Comparison of ENCODE assay signal across 1 cellular context in the genomic region with DNA sequence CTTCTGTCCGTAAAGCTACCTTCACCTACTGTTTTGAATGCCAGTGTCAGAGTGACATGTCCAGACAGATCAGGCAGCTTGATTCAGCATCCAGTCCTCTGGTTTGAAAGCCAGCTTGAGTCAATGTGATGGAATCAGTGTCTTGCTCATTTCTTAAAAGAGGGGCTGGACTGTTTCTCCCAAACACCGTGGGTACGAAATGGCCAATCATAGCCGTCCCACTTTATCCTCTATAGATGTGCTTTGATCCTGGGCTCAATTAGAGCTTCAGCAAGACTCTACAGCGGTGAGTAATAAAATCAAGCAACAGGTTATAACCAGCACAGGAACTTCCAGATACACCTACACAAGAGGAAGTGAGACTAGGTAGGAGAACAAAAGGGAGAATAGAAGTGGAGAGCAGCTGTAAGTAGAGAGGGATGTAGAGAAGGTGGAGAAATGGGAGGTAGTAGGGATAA.
A peak's percentile ranks its signal among the peaks of the same experiment; 100 is the strongest.
TF ChIP-seq lines count a peak whose summit lies in the region.

No MANE protein-coding gene starts in this region.

TF ChIP-seq in GM12878, 131 proteins besides CTCF, POLR2A, EP300 and RAD21 (continues in another document):
- TF ChIP-seq MTA3 (IDR thresholded peaks at IDR 0.05; ENCODE audit: borderline replicate concordance, low read length) (0 out of 2 replicates have a peak, but pooled peaks have one; percentile 39), BCL11A (IDR thresholded peaks at IDR 0.05; ENCODE audit: low read depth, low read length) (peak; percentile 85), SUZ12 (IDR thresholded peaks at IDR 0.05; ENCODE audit: unreplicated experiment) (no peak), POLR2AphosphoS5 (IDR thresholded peaks at IDR 0.05; ENCODE audit: low read length) (no peak), RAD51 (IDR thresholded peaks at IDR 0.05) (no peak), SMAD5 (IDR thresholded peaks at IDR 0.05; ENCODE audit: low read depth) (no peak), BRCA1 (IDR thresholded peaks at IDR 0.05; ENCODE audit: low read depth, low read length) (no peak), USF2 (IDR thresholded peaks at IDR 0.05; ENCODE audit: borderline replicate concordance, low read depth, low read length) (no peak), DPF2 (IDR thresholded peaks at IDR 0.05) (peak; percentile 87), RB1 (IDR thresholded peaks at IDR 0.05; ENCODE audit: borderline replicate concordance) (no peak), RUNX3 (IDR thresholded peaks at IDR 0.05; ENCODE audit: low read length) (peak; percentile 52), CBX3 (IDR thresholded peaks at IDR 0.05; ENCODE audit: borderline replicate concordance, low read depth) (no peak), ELK1 (IDR thresholded peaks at IDR 0.05; ENCODE audit: low read depth, low read length) (0 out of 2 replicates have a peak, but pooled peaks have one; percentile 35), HSF1 (IDR thresholded peaks at IDR 0.05; ENCODE audit: low read depth, low read length) (no peak), SMC3 (IDR thresholded peaks at IDR 0.05; ENCODE audit: borderline replicate concordance, low read length) (peak; percentile 15; the same call in 1 of the 2 replicates), HCFC1 (IDR thresholded peaks at IDR 0.05; ENCODE audit: low read length) (no peak), NKRF (conservative IDR thresholded peaks at IDR 0.05) (no peak), BCL3 (IDR thresholded peaks at IDR 0.05; ENCODE audit: borderline replicate concordance, insufficient read depth, low read depth, low read length, poor library complexity, severe bottlenecking) (no peak), IKZF2 (IDR thresholded peaks at IDR 0.05) (peak; percentile 96 to 97), E4F1 (IDR thresholded peaks at IDR 0.05; ENCODE audit: borderline replicate concordance, partially characterized antibody) (no peak), BHLHE40 (IDR thresholded peaks at IDR 0.05; ENCODE audit: borderline replicate concordance in 1 of 2, low read depth in 2 of 2, low read length in 1 of 2) (no peak), NFYA (IDR thresholded peaks at IDR 0.05; ENCODE audit: borderline replicate concordance, low read depth, low read length) (no peak), CHD1 (IDR thresholded peaks at IDR 0.05; ENCODE audit: low read depth, low read length) (0 out of 2 replicates have a peak, but pooled peaks have one; percentile 51), CBFB (IDR thresholded peaks at IDR 0.05; ENCODE audit: low read depth) (no peak), KDM1A (IDR thresholded peaks at IDR 0.05; ENCODE audit: borderline replicate concordance) (no peak), SIX5 (IDR thresholded peaks at IDR 0.05; ENCODE audit: low read depth, low read length, severe bottlenecking) (no peak), FOS (IDR thresholded peaks at IDR 0.05; ENCODE audit: borderline replicate concordance, extremely low read depth, insufficient read length) (no peak), RFX5 (IDR thresholded peaks at IDR 0.05; ENCODE audit: low read depth, low read length) (no peak), STAT3 (IDR thresholded peaks at IDR 0.05; ENCODE audit: low read depth, low read length) (0 out of 2 replicates have a peak, but pooled peaks have one; percentile 29), RCOR1 (conservative IDR thresholded peaks at IDR 0.05; ENCODE audit: low read depth, low read length) (no peak), JUNB (IDR thresholded peaks at IDR 0.05) (no peak), CREM (IDR thresholded peaks at IDR 0.05; ENCODE audit: low read depth) (peak; percentile 67; the same call in 1 of the 2 replicates), IRF4 (IDR thresholded peaks at IDR 0.05; ENCODE audit: low read depth, low read length) (peak; percentile 68; the same call in 1 of the 2 replicates), MLLT1 (IDR thresholded peaks at IDR 0.05) (0 out of 2 replicates have a peak, but pooled peaks have one; percentile 42), YY1 (IDR thresholded peaks at IDR 0.05; ENCODE audit: low read depth, low read length) (no peak), PML (IDR thresholded peaks at IDR 0.05; ENCODE audit: low read length) (0 out of 2 replicates have a peak, but pooled peaks have one; percentile 50), HDGF (IDR thresholded peaks at IDR 0.05) (no peak; the same call in 1 of the 2 replicates), FOXM1 (IDR thresholded peaks at IDR 0.05; ENCODE audit: low read depth, low read length) (peak; percentile 70; the same call in 1 of the 2 replicates), ASH2L (IDR thresholded peaks at IDR 0.05; ENCODE audit: borderline replicate concordance, low read depth) (no peak)
- TF ChIP-seq, protein P1, sequence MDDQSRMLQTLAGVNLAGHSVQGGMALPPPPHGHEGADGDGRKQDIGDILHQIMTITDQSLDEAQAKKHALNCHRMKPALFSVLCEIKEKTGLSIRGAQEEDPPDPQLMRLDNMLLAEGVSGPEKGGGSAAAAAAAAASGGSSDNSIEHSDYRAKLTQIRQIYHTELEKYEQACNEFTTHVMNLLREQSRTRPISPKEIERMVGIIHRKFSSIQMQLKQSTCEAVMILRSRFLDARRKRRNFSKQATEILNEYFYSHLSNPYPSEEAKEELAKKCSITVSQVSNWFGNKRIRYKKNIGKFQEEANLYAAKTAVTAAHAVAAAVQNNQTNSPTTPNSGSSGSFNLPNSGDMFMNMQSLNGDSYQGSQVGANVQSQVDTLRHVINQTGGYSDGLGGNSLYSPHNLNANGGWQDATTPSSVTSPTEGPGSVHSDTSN (IDR thresholded peaks at IDR 0.05; ENCODE audit: insufficient replicate concordance, low read depth, low read length): no peak
- TF ChIP-seq, protein P2, sequence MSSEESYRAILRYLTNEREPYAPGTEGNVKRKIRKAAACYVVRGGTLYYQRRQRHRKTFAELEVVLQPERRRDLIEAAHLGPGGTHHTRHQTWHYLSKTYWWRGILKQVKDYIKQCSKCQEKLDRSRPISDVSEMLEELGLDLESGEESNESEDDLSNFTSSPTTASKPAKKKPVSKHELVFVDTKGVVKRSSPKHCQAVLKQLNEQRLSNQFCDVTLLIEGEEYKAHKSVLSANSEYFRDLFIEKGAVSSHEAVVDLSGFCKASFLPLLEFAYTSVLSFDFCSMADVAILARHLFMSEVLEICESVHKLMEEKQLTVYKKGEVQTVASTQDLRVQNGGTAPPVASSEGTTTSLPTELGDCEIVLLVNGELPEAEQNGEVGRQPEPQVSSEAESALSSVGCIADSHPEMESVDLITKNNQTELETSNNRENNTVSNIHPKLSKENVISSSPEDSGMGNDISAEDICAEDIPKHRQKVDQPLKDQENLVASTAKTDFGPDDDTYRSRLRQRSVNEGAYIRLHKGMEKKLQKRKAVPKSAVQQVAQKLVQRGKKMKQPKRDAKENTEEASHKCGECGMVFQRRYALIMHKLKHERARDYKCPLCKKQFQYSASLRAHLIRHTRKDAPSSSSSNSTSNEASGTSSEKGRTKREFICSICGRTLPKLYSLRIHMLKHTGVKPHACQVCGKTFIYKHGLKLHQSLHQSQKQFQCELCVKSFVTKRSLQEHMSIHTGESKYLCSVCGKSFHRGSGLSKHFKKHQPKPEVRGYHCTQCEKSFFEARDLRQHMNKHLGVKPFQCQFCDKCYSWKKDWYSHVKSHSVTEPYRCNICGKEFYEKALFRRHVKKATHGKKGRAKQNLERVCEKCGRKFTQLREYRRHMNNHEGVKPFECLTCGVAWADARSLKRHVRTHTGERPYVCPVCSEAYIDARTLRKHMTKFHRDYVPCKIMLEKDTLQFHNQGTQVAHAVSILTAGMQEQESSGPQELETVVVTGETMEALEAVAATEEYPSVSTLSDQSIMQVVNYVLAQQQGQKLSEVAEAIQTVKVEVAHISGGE (CRISPR knock-in tag; IDR thresholded peaks at IDR 0.05): no peak
